In genomic region chr4:152100378-152101201, GRCh38 we compare ENCODE assay signal across 9 cellular contexts.
DNase-seq lines count a peak whose midpoint lies in the region; ATAC-seq lines count a peak whose summit lies in the region.
"Had no signal": no experiment of that assay in that cellular context is flagged by ENCODE, and none has a peak within 500 bp of the region (broad histone marks: within the 10 kb centered on the region; RNA-seq: fewer than 3 reads in every experiment).

No MANE protein-coding gene starts in this region.

- DNase-seq in SW480 (ENCODE audit: low spot score) (peak; percentile 44), trophoblast cell (no peak), D341Med (ENCODE audit: low spot score) (no peak), NCI-H1092 treated with DMSO at 0.1 percent for 48 hours (lab: John Stamatoyannopoulos, UW) (no peak), DMS79 (lab: John Stamatoyannopoulos, UW) (no peak), NCI-H1930 (lab: John Stamatoyannopoulos, UW) (no peak)
- peak; percentile 73 for DNase-seq in activated naive CD8-positive, alpha-beta T cell treated with anti-CD3 and anti-CD28 coated beads, Interleukin-2, amount 10 ng/mL, durations not matched to agents 7 days and 5 days

- peaks cover 5 to 14% of the 10 kb centered on the region in 2 experiments for H3K4me1 ChIP-seq in trophoblast cell (ENCODE audit: control insufficient read depth in 1 of 2, insufficient read depth in 2 of 2, low read length in 2 of 2)

- peak overlapping the region; percentile 28 for H2AK5ac ChIP-seq in trophoblast cell (ENCODE audit: low read length)

- no peak overlapping the region for H2AFZ ChIP-seq in trophoblast cell (ENCODE audit: insufficient read depth, low read length, poor library complexity)

- H2BK12ac ChIP-seq in trophoblast cell (ENCODE audit: low read length) = peak overlapping the region; percentile 23

- no peaks in the 10 kb centered on the region for H3K27me3 Mint-ChIP-seq in activated naive CD8-positive, alpha-beta T cell treated with anti-CD3 and anti-CD28 coated beads, Interleukin-2, amount 10 ng/mL, durations not matched to agents 7 days and 5 days

- no peak overlapping the region for H3K27ac ChIP-seq in trophoblast cell (ENCODE audit: low read depth, low read length)
- H3K27ac ChIP-seq: HL-60 had no signal

- no peaks in the 10 kb centered on the region for H3K9me3 Mint-ChIP-seq in activated naive CD8-positive, alpha-beta T cell treated with anti-CD3 and anti-CD28 coated beads, Interleukin-2, amount 10 ng/mL, durations not matched to agents 7 days and 5 days

- no peak overlapping the region for H3K23ac ChIP-seq in trophoblast cell (ENCODE audit: low read length)

- H3K4me1 Mint-ChIP-seq in activated naive CD8-positive, alpha-beta T cell treated with anti-CD3 and anti-CD28 coated beads, Interleukin-2, amount 10 ng/mL, durations not matched to agents 7 days and 5 days = peaks cover 49% of the 10 kb centered on the region

- H3K79me1 ChIP-seq in trophoblast cell (ENCODE audit: low read length) = no peaks in the 10 kb centered on the region

- peak overlapping the region; percentile 89 for H3K4me3 Mint-ChIP-seq in activated naive CD8-positive, alpha-beta T cell treated with anti-CD3 and anti-CD28 coated beads, Interleukin-2, amount 10 ng/mL, durations not matched to agents 7 days and 5 days

- H3K36me3 Mint-ChIP-seq in activated naive CD8-positive, alpha-beta T cell treated with anti-CD3 and anti-CD28 coated beads, Interleukin-2, amount 10 ng/mL, durations not matched to agents 7 days and 5 days = peaks cover 18% of the 10 kb centered on the region

- no peak overlapping the region for H2BK5ac ChIP-seq in trophoblast cell (ENCODE audit: low read depth, low read length, poor library complexity)

- no CpG with 5 or more reads among the region's 6 CpGs for WGBS in trophoblast cell (ENCODE audit: extremely low coverage, insufficient coverage, insufficient read length)

- peak overlapping the region; percentile 99 for H3K27ac Mint-ChIP-seq in activated naive CD8-positive, alpha-beta T cell treated with anti-CD3 and anti-CD28 coated beads, Interleukin-2, amount 10 ng/mL, durations not matched to agents 7 days and 5 days

- H3K79me2 ChIP-seq in trophoblast cell (ENCODE audit: control insufficient read depth, insufficient read depth, low read length, poor library complexity) = peaks cover 4% of the 10 kb centered on the region

- no peak overlapping the region for H4K12ac ChIP-seq in trophoblast cell (ENCODE audit: low read depth, low read length)

- H3K9me3 ChIP-seq in trophoblast cell (ENCODE audit: insufficient read depth, low read depth, low read length) = no peaks in the 10 kb centered on the region

- no peak overlapping the region for H2BK120ac ChIP-seq in trophoblast cell (ENCODE audit: insufficient read depth, low read length, poor library complexity)

- H3K18ac ChIP-seq in trophoblast cell (ENCODE audit: low read length) = no peak overlapping the region

- no peak overlapping the region for H4K8ac ChIP-seq in trophoblast cell (ENCODE audit: low read depth, low read length)

- H3K14ac ChIP-seq in trophoblast cell (ENCODE audit: low read length) = no peak overlapping the region

- H3K9ac ChIP-seq in trophoblast cell (ENCODE audit: low read length) = no peak overlapping the region

- H3K36me3 ChIP-seq in trophoblast cell (ENCODE audit: control insufficient read depth in 1 of 2, insufficient read depth in 2 of 2, low read length in 2 of 2) = no peaks in the 10 kb centered on the region

- no peak overlapping the region for H4K91ac ChIP-seq in trophoblast cell (ENCODE audit: low read depth, low read length)

- no peak overlapping the region for H3K4me3 ChIP-seq in trophoblast cell (ENCODE audit: low read depth, low read length)

- ATAC-seq in GM19452 (IDR thresholded peaks at IDR 0.05; ENCODE audit: unreplicated experiment) = peak; percentile 55
- peak; percentile 90 for ATAC-seq in activated naive CD8-positive, alpha-beta T cell treated with anti-CD3 and anti-CD28 coated beads, Interleukin-2, amount 10 ng/mL, durations not matched to agents 7 days and 5 days (ENCODE audit: low read depth)

- POLR2A ChIA-PET in activated naive CD8-positive, alpha-beta T cell treated with anti-CD3 and anti-CD28 coated beads, Interleukin-2, amount 10 ng/mL, durations not matched to agents 7 days and 5 days (lab: Charles Lee) = interaction anchor here (0.5 to 2.9 kb wide), 12 partner anchors 10 to 435 kb away, joined by 3 to 18 read pairs (median 6); partner anchors contain the start of gene FBXW7

- H3K27me3 ChIP-seq in trophoblast cell (ENCODE audit: insufficient read depth, low read length) = no peaks in the 10 kb centered on the region

- H3K4me2 ChIP-seq in trophoblast cell (ENCODE audit: low read length) = no peak overlapping the region

- H3K4ac ChIP-seq in trophoblast cell (ENCODE audit: low read depth, low read length) = no peak overlapping the region

Comparison
In these comparisons a context has a peak if more than half of its experiments do, and no peak if none do; other contexts are left out.
1. DNase-seq: peak in SW480 (single experiment) and activated naive CD8-positive, alpha-beta T cell treated with anti-CD3 and anti-CD28 coated beads, Interleukin-2, amount 10 ng/mL, durations not matched to agents 7 days and 5 days (single experiment); none in trophoblast cell (0 of 2), D341Med (single experiment), NCI-H1092 treated with DMSO at 0.1 percent for 48 hours (single experiment), DMS79 (single experiment) and NCI-H1930 (0 of 2).